ENCODE assay signal across 1 cellular context in genomic region chr6:155246825-155247224, GRCh38.
TF ChIP-seq lines count a peak whose summit lies in the region.

No MANE protein-coding gene starts in this region.

TF ChIP-seq in GM23338, 12 proteins besides CTCF, POLR2A, EP300 and RAD21 (continued from another document):
- no peak for TF ChIP-seq REST (IDR thresholded peaks at IDR 0.05; ENCODE audit: unreplicated experiment)
- TF ChIP-seq POLR2AphosphoS5 (IDR thresholded peaks at IDR 0.05; ENCODE audit: low read depth), result no peak
- no peak for TF ChIP-seq ETS1 (IDR thresholded peaks at IDR 0.05)
- TF ChIP-seq ZNF331 (CRISPR knock-in tag; IDR thresholded peaks at IDR 0.05; ENCODE audit: low read depth), result no peak
- no peak for TF ChIP-seq EZH2phosphoT487 (IDR thresholded peaks at IDR 0.05; ENCODE audit: unreplicated experiment)
